29 cellular contexts compared by ENCODE assay signal in genomic region chr6:73391735-73392134, GRCh38. TPM values are rescaled to one million over a fixed set of nuclear protein-coding genes. Genes with fewer than 3 reads are reported as not detected.
DNase-seq lines count a peak whose midpoint lies in the region; ATAC-seq and TF ChIP-seq lines count a peak whose summit lies in the region.
"Had no signal": no experiment of that assay in that cellular context is flagged by ENCODE, and none has a peak within 500 bp of the region (broad histone marks: within the 10 kb centered on the region; RNA-seq: fewer than 3 reads in every experiment).

No MANE protein-coding gene starts in this region.

- DNase-seq in activated CD4-positive, alpha-beta T cell treated with anti-CD3 and anti-CD28 coated beads, Interleukin-2, amount 10 ng/mL, durations not matched to agents 7 days and 5 days: no peak
- DNase-seq in activated CD4-positive, alpha-beta T cell treated with anti-CD3 and anti-CD28 coated beads, Interleukin-2, amount 50 U/mL, for 4 hours: no peak
- DNase-seq in HPDE6-E6E7 (ENCODE audit: extremely low spot score): peak; percentile 34
- no peak for DNase-seq in T-cell
- peak; percentile 46 for DNase-seq in epithelial cell of esophagus (ENCODE audit: low read depth)
- no peak for DNase-seq in GOT3 (lab: John Stamatoyannopoulos, UW)
- no peak for DNase-seq in NCI-H2107 treated with DMSO at 0.1 percent for 48 hours (lab: John Stamatoyannopoulos, UW; ENCODE audit: unreplicated experiment)
- DNase-seq: activated CD4-positive, alpha-beta T cell treated with anti-CD3 and anti-CD28 coated beads, Interleukin-2, amount 50 U/mL, for 48 hours; amniotic stem cell; brain microvascular endothelial cell; DMS153; effector CD4-positive, alpha-beta T cell; NCI-H1417 treated with DMSO at 0.1 percent for 48 hours; NCI-H2081; NCI-H345; NCI-H774; stimulated activated CD4-positive, alpha-beta T cell treated with anti-CD3 and anti-CD28 coated beads, Interleukin-1b, Interleukin-23, amount 100 ng/mL, for 48 hours; tibial artery had no signal

- H3K27me3 Mint-ChIP-seq in activated CD4-positive, alpha-beta T cell treated with anti-CD3 and anti-CD28 coated beads, Interleukin-2, amount 10 ng/mL, durations not matched to agents 7 days and 5 days: no peaks in the 10 kb centered on the region
- H3K27me3 Mint-ChIP-seq in T-cell: peaks cover 0 to 1% of the 10 kb centered on the region in 2 donors
- H3K27me3 Mint-ChIP-seq: B cell had no signal

- H3K27ac Mint-ChIP-seq in activated CD4-positive, alpha-beta T cell treated with anti-CD3 and anti-CD28 coated beads, Interleukin-2, amount 10 ng/mL, durations not matched to agents 7 days and 5 days: peak overlapping the region; percentile 37
- H3K27ac Mint-ChIP-seq in T-cell: peak overlapping the region; percentile 74 to 83
- H3K27ac Mint-ChIP-seq: B cell, GM23338, nephron had no signal

- peaks cover 7% of the 10 kb centered on the region for H3K36me3 Mint-ChIP-seq in activated CD4-positive, alpha-beta T cell treated with anti-CD3 and anti-CD28 coated beads, Interleukin-2, amount 10 ng/mL, durations not matched to agents 7 days and 5 days (ENCODE audit: low read depth)
- H3K36me3 Mint-ChIP-seq in T-cell: no peaks in the 10 kb centered on the region

- peaks cover 4% of the 10 kb centered on the region for H3K9me3 Mint-ChIP-seq in activated CD4-positive, alpha-beta T cell treated with anti-CD3 and anti-CD28 coated beads, Interleukin-2, amount 10 ng/mL, durations not matched to agents 7 days and 5 days
- no peaks in the 10 kb centered on the region for H3K9me3 Mint-ChIP-seq in T-cell
- H3K9me3 Mint-ChIP-seq: GM23338, nephron had no signal

- H3K4me3 Mint-ChIP-seq in activated CD4-positive, alpha-beta T cell treated with anti-CD3 and anti-CD28 coated beads, Interleukin-2, amount 10 ng/mL, durations not matched to agents 7 days and 5 days: no peak overlapping the region
- H3K4me3 Mint-ChIP-seq in T-cell: peak overlapping the region in 1 of 3 donors; percentile 0
- H3K4me3 Mint-ChIP-seq: B cell, GM23338 had no signal

- H3K4me1 Mint-ChIP-seq in activated CD4-positive, alpha-beta T cell treated with anti-CD3 and anti-CD28 coated beads, Interleukin-2, amount 10 ng/mL, durations not matched to agents 7 days and 5 days: peaks cover 46% of the 10 kb centered on the region
- peaks cover 20 to 26% (median 22%) of the 10 kb centered on the region in 3 donors for H3K4me1 Mint-ChIP-seq in T-cell
- H3K4me1 Mint-ChIP-seq: nephron had no signal

- peak in 2 of 4 experiments; percentile 39 to 40 for ATAC-seq in T-cell (replicated peaks in 1 of 4)
- no peak for ATAC-seq in GM21360 (IDR thresholded peaks at IDR 0.05; ENCODE audit: unreplicated experiment)
- ATAC-seq: A549, GM23338 had no signal

- H3K4me3 ChIP-seq in epithelial cell of esophagus (ENCODE audit: low read length): no peak overlapping the region
- H3K4me3 ChIP-seq: A549, GM23338, SK-N-MC, smooth muscle cell, tibial artery had no signal

- CTCF ChIA-PET in activated CD4-positive, alpha-beta T cell treated with anti-CD3 and anti-CD28 coated beads, Interleukin-2, amount 10 ng/mL, durations not matched to agents 7 days and 5 days (lab: Charles Lee): interaction anchor here (0.5 to 0.8 kb wide), 2 partner anchors 9 to 85 kb away, joined by 3 to 4 read pairs; no protein-coding TSS in a partner anchor
- CTCF ChIA-PET in T-cell (lab: Charles Lee): no interaction called here

- TF ChIP-seq CTCF in epithelial cell of esophagus (IDR thresholded peaks at IDR 0.05; ENCODE audit: insufficient read depth, low read depth, low read length, missing control alignments): no peak

- POLR2A ChIA-PET in activated CD4-positive, alpha-beta T cell treated with anti-CD3 and anti-CD28 coated beads, Interleukin-2, amount 10 ng/mL, durations not matched to agents 7 days and 5 days (lab: Charles Lee): no interaction called here
- POLR2A ChIA-PET in T-cell (lab: Charles Lee): no interaction called here

RNA-seq across cellular contexts. Expression of gene DDX43, which starts 2.9 kb away (rescaled TPM):
- total RNA-seq in activated CD4-positive, alpha-beta T cell treated with anti-CD3 and anti-CD28 coated beads, Interleukin-2, amount 10 ng/mL, durations not matched to agents 7 days and 5 days: 1 to 10 TPM; 1.7 TPM
- 1 to 10 TPM in 3 of 5 donors, under 1 TPM in 2; 0.47 to 2.7 (median 1.3) TPM for total RNA-seq in T-cell
- total RNA-seq: G401, smooth muscle cell had no signal

RNA-seq across cellular contexts. Expression of gene OOEP, which starts 22.0 kb away (rescaled TPM):
- total RNA-seq in activated CD4-positive, alpha-beta T cell treated with anti-CD3 and anti-CD28 coated beads, Interleukin-2, amount 10 ng/mL, durations not matched to agents 7 days and 5 days: 1 to 10 TPM in 1 of 2 experiments, under 1 TPM in 1; 0.57 to 1.5 TPM
- total RNA-seq in T-cell: under 1 TPM in 2 of 5 donors, not detected in 3; 0.63 to 0.93 TPM
- total RNA-seq: B cell, G401, GM23338, liver, mononuclear cell, smooth muscle cell had no signal

RNA-seq across cellular contexts. Expression of gene KHDC3L, which starts 29.3 kb away (rescaled TPM):
- total RNA-seq in activated CD4-positive, alpha-beta T cell treated with anti-CD3 and anti-CD28 coated beads, Interleukin-2, amount 10 ng/mL, durations not matched to agents 7 days and 5 days: not detected
- not detected for total RNA-seq in T-cell
- total RNA-seq: B cell, G401, GM23338, liver, mononuclear cell, osteoblast, smooth muscle cell had no signal

RNA-seq across cellular contexts. Expression of gene DPPA5, which starts 37.7 kb away (rescaled TPM):
- not detected for total RNA-seq in activated CD4-positive, alpha-beta T cell treated with anti-CD3 and anti-CD28 coated beads, Interleukin-2, amount 10 ng/mL, durations not matched to agents 7 days and 5 days
- not detected for total RNA-seq in T-cell
- total RNA-seq: B cell, G401, liver, mononuclear cell, osteoblast, smooth muscle cell had no signal

Comparison
In these comparisons a context has a peak if more than half of its experiments do, and no peak if none do; other contexts are left out.
1. DNase-seq: peak in HPDE6-E6E7 (single experiment) and epithelial cell of esophagus (single experiment); none in activated CD4-positive, alpha-beta T cell treated with anti-CD3 and anti-CD28 coated beads, Interleukin-2, amount 10 ng/mL, durations not matched to agents 7 days and 5 days (single experiment), activated CD4-positive, alpha-beta T cell treated with anti-CD3 and anti-CD28 coated beads, Interleukin-2, amount 50 U/mL, for 4 hours (0 of 2), T-cell (0 of 34), GOT3 (single experiment) and NCI-H2107 treated with DMSO at 0.1 percent for 48 hours (single experiment).